Comparison of ENCODE assay signal across 1 cellular context in genomic region chr2:196276421-196276820, GRCh38.
TF ChIP-seq lines count a peak whose summit lies in the region.

No MANE protein-coding gene starts in this region.

TF ChIP-seq in GM12878, 131 proteins besides CTCF, POLR2A, EP300 and RAD21 (continued from another document):
- TF ChIP-seq NKRF (conservative IDR thresholded peaks at IDR 0.05) (no peak), NR2C1 (IDR thresholded peaks at IDR 0.05) (peak; percentile 68), ZNF687 (IDR thresholded peaks at IDR 0.05) (peak; percentile 15; the same call in 1 of the 2 replicates), IRF4 (IDR thresholded peaks at IDR 0.05; ENCODE audit: low read depth, low read length) (no peak), PKNOX1 (IDR thresholded peaks at IDR 0.05) (peak; percentile 52; the same call in 1 of the 2 replicates), NR2F1 (conservative IDR thresholded peaks at IDR 0.05) (peak; percentile 93), BCL11A (IDR thresholded peaks at IDR 0.05; ENCODE audit: low read depth, low read length) (0 out of 2 replicates have a peak, but pooled peaks have one; percentile 39), NFYA (IDR thresholded peaks at IDR 0.05; ENCODE audit: borderline replicate concordance, low read depth, low read length) (no peak), MTA2 (IDR thresholded peaks at IDR 0.05; ENCODE audit: low read depth) (peak; percentile 89), CHD1 (IDR thresholded peaks at IDR 0.05; ENCODE audit: low read depth, low read length) (no peak), MLLT1 (IDR thresholded peaks at IDR 0.05) (no peak), HCFC1 (IDR thresholded peaks at IDR 0.05; ENCODE audit: low read length) (no peak)
